1 cellular context compared by ENCODE assay signal in the genomic region with DNA sequence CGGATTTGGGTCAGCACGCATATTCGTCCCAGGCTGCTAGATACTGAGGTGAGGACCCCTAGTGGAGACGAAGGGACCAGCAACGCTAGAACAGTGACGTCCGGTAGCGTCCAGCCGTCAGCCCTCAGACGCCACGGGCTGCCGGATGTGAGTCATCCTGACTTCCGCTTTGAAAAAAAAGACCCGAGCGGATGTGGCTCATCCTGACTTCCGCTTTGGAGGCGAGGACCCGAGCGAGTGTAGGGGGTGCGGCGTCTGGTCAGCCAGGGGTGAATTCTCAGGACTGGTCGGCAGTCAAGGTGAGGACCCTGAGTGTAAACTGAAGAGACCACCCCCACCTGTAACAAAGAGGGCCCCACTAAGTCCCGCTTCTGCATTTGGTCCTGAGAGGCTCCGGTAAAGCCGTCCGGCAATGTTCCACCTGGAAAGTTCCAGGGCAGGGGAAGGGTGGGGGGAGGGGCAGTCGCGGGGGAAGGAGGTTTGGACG.
TF ChIP-seq lines count a peak whose summit lies in the region.

A gene with protein sequence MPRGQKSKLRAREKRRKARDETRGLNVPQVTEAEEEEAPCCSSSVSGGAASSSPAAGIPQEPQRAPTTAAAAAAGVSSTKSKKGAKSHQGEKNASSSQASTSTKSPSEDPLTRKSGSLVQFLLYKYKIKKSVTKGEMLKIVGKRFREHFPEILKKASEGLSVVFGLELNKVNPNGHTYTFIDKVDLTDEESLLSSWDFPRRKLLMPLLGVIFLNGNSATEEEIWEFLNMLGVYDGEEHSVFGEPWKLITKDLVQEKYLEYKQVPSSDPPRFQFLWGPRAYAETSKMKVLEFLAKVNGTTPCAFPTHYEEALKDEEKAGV (plus strand): TSS at position 207 of the 487 bp plus-strand sequence. CDS start 3,018 bp downstream, outside the sequence.

TF ChIP-seq in GM23338, 12 proteins besides CTCF, POLR2A, EP300 and RAD21 (continued from another document):
- TF ChIP-seq, protein P1, sequence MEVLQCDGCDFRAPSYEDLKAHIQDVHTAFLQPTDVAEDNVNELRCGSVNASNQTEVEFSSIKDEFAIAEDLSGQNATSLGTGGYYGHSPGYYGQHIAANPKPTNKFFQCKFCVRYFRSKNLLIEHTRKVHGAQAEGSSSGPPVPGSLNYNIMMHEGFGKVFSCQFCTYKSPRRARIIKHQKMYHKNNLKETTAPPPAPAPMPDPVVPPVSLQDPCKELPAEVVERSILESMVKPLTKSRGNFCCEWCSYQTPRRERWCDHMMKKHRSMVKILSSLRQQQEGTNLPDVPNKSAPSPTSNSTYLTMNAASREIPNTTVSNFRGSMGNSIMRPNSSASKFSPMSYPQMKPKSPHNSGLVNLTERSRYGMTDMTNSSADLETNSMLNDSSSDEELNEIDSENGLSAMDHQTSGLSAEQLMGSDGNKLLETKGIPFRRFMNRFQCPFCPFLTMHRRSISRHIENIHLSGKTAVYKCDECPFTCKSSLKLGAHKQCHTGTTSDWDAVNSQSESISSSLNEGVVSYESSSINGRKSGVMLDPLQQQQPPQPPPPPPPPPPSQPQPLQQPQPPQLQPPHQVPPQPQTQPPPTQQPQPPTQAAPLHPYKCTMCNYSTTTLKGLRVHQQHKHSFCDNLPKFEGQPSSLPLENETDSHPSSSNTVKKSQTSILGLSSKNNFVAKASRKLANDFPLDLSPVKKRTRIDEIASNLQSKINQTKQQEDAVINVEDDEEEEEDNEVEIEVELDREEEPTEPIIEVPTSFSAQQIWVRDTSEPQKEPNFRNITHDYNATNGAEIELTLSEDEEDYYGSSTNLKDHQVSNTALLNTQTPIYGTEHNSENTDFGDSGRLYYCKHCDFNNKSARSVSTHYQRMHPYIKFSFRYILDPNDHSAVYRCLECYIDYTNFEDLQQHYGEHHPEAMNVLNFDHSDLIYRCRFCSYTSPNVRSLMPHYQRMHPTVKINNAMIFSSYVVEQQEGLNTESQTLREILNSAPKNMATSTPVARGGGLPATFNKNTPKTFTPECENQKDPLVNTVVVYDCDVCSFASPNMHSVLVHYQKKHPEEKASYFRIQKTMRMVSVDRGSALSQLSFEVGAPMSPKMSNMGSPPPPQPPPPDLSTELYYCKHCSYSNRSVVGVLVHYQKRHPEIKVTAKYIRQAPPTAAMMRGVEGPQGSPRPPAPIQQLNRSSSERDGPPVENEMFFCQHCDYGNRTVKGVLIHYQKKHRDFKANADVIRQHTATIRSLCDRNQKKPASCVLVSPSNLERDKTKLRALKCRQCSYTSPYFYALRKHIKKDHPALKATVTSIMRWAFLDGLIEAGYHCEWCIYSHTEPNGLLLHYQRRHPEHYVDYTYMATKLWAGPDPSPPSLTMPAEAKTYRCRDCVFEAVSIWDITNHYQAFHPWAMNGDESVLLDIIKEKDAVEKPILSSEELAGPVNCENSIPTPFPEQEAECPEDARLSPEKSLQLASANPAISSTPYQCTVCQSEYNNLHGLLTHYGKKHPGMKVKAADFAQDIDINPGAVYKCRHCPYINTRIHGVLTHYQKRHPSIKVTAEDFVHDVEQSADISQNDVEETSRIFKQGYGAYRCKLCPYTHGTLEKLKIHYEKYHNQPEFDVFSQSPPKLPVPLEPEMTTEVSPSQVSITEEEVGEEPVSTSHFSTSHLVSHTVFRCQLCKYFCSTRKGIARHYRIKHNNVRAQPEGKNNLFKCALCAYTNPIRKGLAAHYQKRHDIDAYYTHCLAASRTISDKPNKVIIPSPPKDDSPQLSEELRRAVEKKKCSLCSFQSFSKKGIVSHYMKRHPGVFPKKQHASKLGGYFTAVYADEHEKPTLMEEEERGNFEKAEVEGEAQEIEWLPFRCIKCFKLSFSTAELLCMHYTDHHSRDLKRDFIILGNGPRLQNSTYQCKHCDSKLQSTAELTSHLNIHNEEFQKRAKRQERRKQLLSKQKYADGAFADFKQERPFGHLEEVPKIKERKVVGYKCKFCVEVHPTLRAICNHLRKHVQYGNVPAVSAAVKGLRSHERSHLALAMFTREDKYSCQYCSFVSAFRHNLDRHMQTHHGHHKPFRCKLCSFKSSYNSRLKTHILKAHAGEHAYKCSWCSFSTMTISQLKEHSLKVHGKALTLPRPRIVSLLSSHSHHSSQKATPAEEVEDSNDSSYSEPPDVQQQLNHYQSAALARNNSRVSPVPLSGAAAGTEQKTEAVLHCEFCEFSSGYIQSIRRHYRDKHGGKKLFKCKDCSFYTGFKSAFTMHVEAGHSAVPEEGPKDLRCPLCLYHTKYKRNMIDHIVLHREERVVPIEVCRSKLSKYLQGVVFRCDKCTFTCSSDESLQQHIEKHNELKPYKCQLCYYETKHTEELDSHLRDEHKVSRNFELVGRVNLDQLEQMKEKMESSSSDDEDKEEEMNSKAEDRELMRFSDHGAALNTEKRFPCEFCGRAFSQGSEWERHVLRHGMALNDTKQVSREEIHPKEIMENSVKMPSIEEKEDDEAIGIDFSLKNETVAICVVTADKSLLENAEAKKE (CRISPR knock-in tag; IDR thresholded peaks at IDR 0.05) = no peak
- TF ChIP-seq, protein P2, sequence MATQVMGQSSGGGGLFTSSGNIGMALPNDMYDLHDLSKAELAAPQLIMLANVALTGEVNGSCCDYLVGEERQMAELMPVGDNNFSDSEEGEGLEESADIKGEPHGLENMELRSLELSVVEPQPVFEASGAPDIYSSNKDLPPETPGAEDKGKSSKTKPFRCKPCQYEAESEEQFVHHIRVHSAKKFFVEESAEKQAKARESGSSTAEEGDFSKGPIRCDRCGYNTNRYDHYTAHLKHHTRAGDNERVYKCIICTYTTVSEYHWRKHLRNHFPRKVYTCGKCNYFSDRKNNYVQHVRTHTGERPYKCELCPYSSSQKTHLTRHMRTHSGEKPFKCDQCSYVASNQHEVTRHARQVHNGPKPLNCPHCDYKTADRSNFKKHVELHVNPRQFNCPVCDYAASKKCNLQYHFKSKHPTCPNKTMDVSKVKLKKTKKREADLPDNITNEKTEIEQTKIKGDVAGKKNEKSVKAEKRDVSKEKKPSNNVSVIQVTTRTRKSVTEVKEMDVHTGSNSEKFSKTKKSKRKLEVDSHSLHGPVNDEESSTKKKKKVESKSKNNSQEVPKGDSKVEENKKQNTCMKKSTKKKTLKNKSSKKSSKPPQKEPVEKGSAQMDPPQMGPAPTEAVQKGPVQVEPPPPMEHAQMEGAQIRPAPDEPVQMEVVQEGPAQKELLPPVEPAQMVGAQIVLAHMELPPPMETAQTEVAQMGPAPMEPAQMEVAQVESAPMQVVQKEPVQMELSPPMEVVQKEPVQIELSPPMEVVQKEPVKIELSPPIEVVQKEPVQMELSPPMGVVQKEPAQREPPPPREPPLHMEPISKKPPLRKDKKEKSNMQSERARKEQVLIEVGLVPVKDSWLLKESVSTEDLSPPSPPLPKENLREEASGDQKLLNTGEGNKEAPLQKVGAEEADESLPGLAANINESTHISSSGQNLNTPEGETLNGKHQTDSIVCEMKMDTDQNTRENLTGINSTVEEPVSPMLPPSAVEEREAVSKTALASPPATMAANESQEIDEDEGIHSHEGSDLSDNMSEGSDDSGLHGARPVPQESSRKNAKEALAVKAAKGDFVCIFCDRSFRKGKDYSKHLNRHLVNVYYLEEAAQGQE (IDR thresholded peaks at IDR 0.05; ENCODE audit: unreplicated experiment) = no peak
- TF ChIP-seq CREB1 (CRISPR knock-in tag; IDR thresholded peaks at IDR 0.05; ENCODE audit: low read depth) (no peak), EZH2phosphoT487 (IDR thresholded peaks at IDR 0.05; ENCODE audit: unreplicated experiment) (no peak), EZH2 (IDR thresholded peaks at IDR 0.05; ENCODE audit: low read depth, unreplicated experiment) (no peak), ZNF331 (CRISPR knock-in tag; IDR thresholded peaks at IDR 0.05; ENCODE audit: low read depth) (no peak)
